In the genomic region with DNA sequence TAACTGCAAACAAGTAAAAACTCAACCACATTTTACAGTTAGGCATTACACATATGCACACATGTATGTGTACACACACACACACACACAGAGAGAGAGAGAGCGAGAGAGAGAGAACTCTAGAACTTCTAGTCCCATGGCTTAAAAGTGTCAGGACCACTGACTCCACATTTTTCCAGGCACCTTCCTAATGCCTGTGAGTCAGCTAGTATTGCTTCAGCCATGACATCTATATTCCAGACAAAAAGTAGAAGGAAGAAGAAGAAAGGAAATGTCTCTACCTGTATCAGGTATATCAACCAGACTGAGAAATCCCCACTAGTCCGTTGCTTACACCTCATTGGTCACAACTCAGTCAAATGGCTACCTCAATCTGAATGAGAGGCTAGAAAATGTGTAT, we compare ENCODE assay signal across 27 cellular contexts. TPM values are rescaled to one million over a fixed set of nuclear protein-coding genes. Genes with fewer than 3 reads are reported as not detected.
"Had no signal": no experiment of that assay in that cellular context is flagged by ENCODE, and none has a peak within 500 bp of the region (broad histone marks: within the 10 kb centered on the region; RNA-seq: fewer than 3 reads in every experiment).

No MANE protein-coding gene starts in this region.

- H3K4me3 ChIP-seq: K562, SJSA1, SK-N-MC had no signal

- H3K27me3 ChIP-seq: SJSA1 had no signal

- H3K36me3 ChIP-seq: SJSA1 had no signal

- ATAC-seq: HepG2, K562 had no signal

- FAIRE-seq: HepG2, K562, RCC 7860 had no signal

- H3K4me1 ChIP-seq: SJSA1 had no signal

- DNase-seq: Kasumi-1, NCI-H1092, NCI-H1105 treated with DMSO at 0.1 percent for 48 hours, NCI-H1417 treated with DMSO at 0.1 percent for 48 hours, NCI-H146, NCI-H1694 treated with DMSO at 0.1 percent for 48 hours, NCI-H1930, NCI-H2081, NCI-H2107, NCI-H2171, NCI-H446, NCI-H510A, NCI-H524 treated with DMSO at 0.1 percent for 48 hours, NCI-H69, NCI-H774, Right ventricle myocardium superior, RPMI8226, SIG-M5 had no signal

- H3K27ac ChIP-seq: KMS-11, SJSA1, SK-N-MC had no signal

RNA-seq across cellular contexts. Expression of gene TACSTD2, which starts 31.9 kb away (rescaled TPM):
- total RNA-seq: HepG2, HT1080, M059J, Right ventricle myocardium superior, SJSA1 had no signal
- polyA plus RNA-seq: HepG2, IgD-negative memory B cell had no signal
